21 cellular contexts compared by ENCODE assay signal in genomic region chr1:171904778-171905449, GRCh38.
"Had no signal": no experiment of that assay in that cellular context is flagged by ENCODE, and none has a peak within 500 bp of the region (broad histone marks: within the 10 kb centered on the region; RNA-seq: fewer than 3 reads in every experiment).

No MANE protein-coding gene starts in this region.

- H3K27me3 ChIP-seq: gastroesophageal sphincter, heart left ventricle, spleen had no signal

- H3K9me3 ChIP-seq: gastroesophageal sphincter, heart left ventricle, spleen, thoracic aorta had no signal

- ATAC-seq: activated T-cell treated with anti-CD3 and anti-CD28 coated beads, Interleukin-2, amount 50 U/mL, for 4 hours; gastroesophageal sphincter; heart left ventricle; naive thymus-derived CD8-positive, alpha-beta T cell; WTC11 had no signal

- H3K27me3 Mint-ChIP-seq: activated naive CD8-positive, alpha-beta T cell treated with anti-CD3 and anti-CD28 coated beads for 36 hours; progenitor cell of endocrine pancreas had no signal

- H3K27ac ChIP-seq: coronary artery, gastroesophageal sphincter, heart left ventricle, spleen, thoracic aorta had no signal

- H3K36me3 ChIP-seq: gastroesophageal sphincter, heart left ventricle, spleen, thoracic aorta had no signal

- DNase-seq: activated CD4-positive, alpha-beta T cell treated with anti-CD3 and anti-CD28 coated beads, Interleukin-2, amount 50 U/mL, for 48 hours; activated CD8-positive, alpha-beta memory T cell treated with anti-CD3 and anti-CD28 coated beads, Interleukin-2, amount 50 U/mL, for 48 hours; activated naive CD4-positive, alpha-beta T cell treated with Interleukin-2 at 50 U/mL for 16 hours; activated naive CD8-positive, alpha-beta T cell treated with anti-CD3 and anti-CD28 coated beads for 36 hours; activated T-cell treated with anti-CD3 and anti-CD28 coated beads, Interleukin-2, amount 50 U/mL, for 4 hours; cerebellar nuclear complex; heart left ventricle; kidney; naive thymus-derived CD8-positive, alpha-beta T cell; retina; spleen; stimulated activated CD4-positive, alpha-beta T cell treated with anti-CD3 and anti-CD28 coated beads, Interleukin-4, amount 100 ng/mL, for 1 hour; stimulated activated naive CD4-positive, alpha-beta T cell treated with Interleukin-2 at 50 U/mL for 16 hours; T-helper 1 cell had no signal

- H3K36me3 Mint-ChIP-seq: mesothelial cell of epicardium, WTC11 had no signal

- H3K4me3 Mint-ChIP-seq: activated naive CD8-positive, alpha-beta T cell treated with anti-CD3 and anti-CD28 coated beads for 36 hours; activated T-cell treated with anti-CD3 and anti-CD28 coated beads, Interleukin-2, amount 50 U/mL, for 4 hours; mesothelial cell of epicardium; naive thymus-derived CD8-positive, alpha-beta T cell; WTC11 had no signal

- H3K4me3 ChIP-seq: coronary artery, gastroesophageal sphincter, heart left ventricle, lung, spleen, thoracic aorta had no signal

- H3K27ac Mint-ChIP-seq: activated naive CD8-positive, alpha-beta T cell treated with anti-CD3 and anti-CD28 coated beads for 36 hours; mesothelial cell of epicardium; progenitor cell of endocrine pancreas; WTC11 had no signal

- H3K9me3 Mint-ChIP-seq: activated naive CD8-positive, alpha-beta T cell treated with anti-CD3 and anti-CD28 coated beads for 36 hours; activated T-cell treated with anti-CD3 and anti-CD28 coated beads, Interleukin-2, amount 50 U/mL, for 4 hours; mesothelial cell of epicardium; naive thymus-derived CD8-positive, alpha-beta T cell; WTC11 had no signal

- H3K4me1 ChIP-seq: gastroesophageal sphincter, spleen had no signal
